8 cellular contexts compared by ENCODE assay signal in genomic region chr20:30811896-30812671, GRCh38.
DNase-seq lines count a peak whose midpoint lies in the region; ATAC-seq and TF ChIP-seq lines count a peak whose summit lies in the region.

No MANE protein-coding gene starts in this region.

- no peak for TF ChIP-seq POLR2A in GM18505 (IDR thresholded peaks at IDR 0.05; ENCODE audit: borderline replicate concordance, extremely low read depth, insufficient read depth, insufficient read length)

- peak; percentile 65 for DNase-seq in HuH-7 (ENCODE audit: low spot score)
- DNase-seq in activated naive CD8-positive, alpha-beta T cell treated with anti-CD3 and anti-CD28 coated beads, Interleukin-2, amount 10 ng/mL, durations not matched to agents 7 days and 5 days: peak; percentile 44
- DNase-seq in iPS-NIHi7 (ENCODE audit: extremely low spot score): peak; percentile 63
- DNase-seq in effector CD8-positive, alpha-beta T cell (lab: John Stamatoyannopoulos, UW): no peak
- no peak for DNase-seq in OCI-M1 (lab: John Stamatoyannopoulos, UW)
- DNase-seq in type B pancreatic cell (ENCODE audit: extremely low spot score, unreplicated experiment): no peak

- peaks cover 3% of the 10 kb centered on the region for H3K36me3 Mint-ChIP-seq in activated naive CD8-positive, alpha-beta T cell treated with anti-CD3 and anti-CD28 coated beads, Interleukin-2, amount 10 ng/mL, durations not matched to agents 7 days and 5 days
- H3K36me3 Mint-ChIP-seq in type B pancreatic cell: peaks cover 6% of the 10 kb centered on the region

- POLR2A ChIA-PET in activated naive CD8-positive, alpha-beta T cell treated with anti-CD3 and anti-CD28 coated beads, Interleukin-2, amount 10 ng/mL, durations not matched to agents 7 days and 5 days (lab: Charles Lee): no interaction called here

- peaks cover 12% of the 10 kb centered on the region for H3K9me3 Mint-ChIP-seq in activated naive CD8-positive, alpha-beta T cell treated with anti-CD3 and anti-CD28 coated beads, Interleukin-2, amount 10 ng/mL, durations not matched to agents 7 days and 5 days
- H3K9me3 Mint-ChIP-seq in type B pancreatic cell: peaks cover 13% of the 10 kb centered on the region

- no peak overlapping the region for H3K27ac Mint-ChIP-seq in activated naive CD8-positive, alpha-beta T cell treated with anti-CD3 and anti-CD28 coated beads, Interleukin-2, amount 10 ng/mL, durations not matched to agents 7 days and 5 days
- no peak overlapping the region for H3K27ac Mint-ChIP-seq in type B pancreatic cell

- peaks cover 3% of the 10 kb centered on the region for H3K4me1 Mint-ChIP-seq in activated naive CD8-positive, alpha-beta T cell treated with anti-CD3 and anti-CD28 coated beads, Interleukin-2, amount 10 ng/mL, durations not matched to agents 7 days and 5 days
- H3K4me1 Mint-ChIP-seq in type B pancreatic cell (ENCODE audit: unreplicated experiment): no peaks in the 10 kb centered on the region

- H3K4me3 Mint-ChIP-seq in activated naive CD8-positive, alpha-beta T cell treated with anti-CD3 and anti-CD28 coated beads, Interleukin-2, amount 10 ng/mL, durations not matched to agents 7 days and 5 days: no peak overlapping the region
- H3K4me3 Mint-ChIP-seq in type B pancreatic cell: no peak overlapping the region

- TF ChIP-seq CTCF in type B pancreatic cell (conservative IDR thresholded peaks at IDR 0.05): no peak

- H3K27me3 Mint-ChIP-seq in activated naive CD8-positive, alpha-beta T cell treated with anti-CD3 and anti-CD28 coated beads, Interleukin-2, amount 10 ng/mL, durations not matched to agents 7 days and 5 days: peaks cover 13% of the 10 kb centered on the region
- no peaks in the 10 kb centered on the region for H3K27me3 Mint-ChIP-seq in type B pancreatic cell

- ATAC-seq in GM18505 (IDR thresholded peaks at IDR 0.05; ENCODE audit: unreplicated experiment) (peak; percentile 74), HG03097 (IDR thresholded peaks at IDR 0.05; ENCODE audit: low FRiP score, unreplicated experiment) (no peak)
- ATAC-seq in activated naive CD8-positive, alpha-beta T cell treated with anti-CD3 and anti-CD28 coated beads, Interleukin-2, amount 10 ng/mL, durations not matched to agents 7 days and 5 days (ENCODE audit: low read depth): no peak

Comparison
In these comparisons a context has a peak if more than half of its experiments do, and no peak if none do; other contexts are left out.
1. DNase-seq: peak in HuH-7 (single experiment), activated naive CD8-positive, alpha-beta T cell treated with anti-CD3 and anti-CD28 coated beads, Interleukin-2, amount 10 ng/mL, durations not matched to agents 7 days and 5 days (single experiment) and iPS-NIHi7 (single experiment); none in effector CD8-positive, alpha-beta T cell (single experiment), OCI-M1 (single experiment) and type B pancreatic cell (single experiment).